In genomic region chr3:33134026-33134625, GRCh38 we compare ENCODE assay signal across 18 cellular contexts. TPM values are rescaled to one million over a fixed set of nuclear protein-coding genes. Genes with fewer than 3 reads are reported as not detected.
DNase-seq lines count a peak whose midpoint lies in the region; ATAC-seq, FAIRE-seq and TF ChIP-seq lines count a peak whose summit lies in the region.
"Had no signal": no experiment of that assay in that cellular context is flagged by ENCODE, and none has a peak within 500 bp of the region (broad histone marks: within the 10 kb centered on the region; RNA-seq: fewer than 3 reads in every experiment).

No MANE protein-coding gene starts in this region.

- FAIRE-seq in GM19239 (lab: Jason Lieb, UNC), result no peak

- no peak overlapping the region for H3K4me3 Mint-ChIP-seq in activated T-helper 17 cell treated with anti-CD3 and anti-CD28 coated beads, Interleukin-2, amount 50 U/mL, for 72 hours
- H3K4me3 Mint-ChIP-seq: activated T-cell treated with anti-CD3 and anti-CD28 coated beads, Interleukin-2, amount 50 U/mL, for 4 hours; CD4-positive, CD25-positive, alpha-beta regulatory T cell; H9; natural killer cell treated with Interleukin-12 subunit alpha and Interleukin-12 subunit beta and Interleukin-15 and Interleukin-18, amount 100 ng/mL, for 72 hours had no signal

- peaks cover 71% of the 10 kb centered on the region for H3K36me3 Mint-ChIP-seq in activated T-helper 17 cell treated with anti-CD3 and anti-CD28 coated beads, Interleukin-2, amount 50 U/mL, for 72 hours (ENCODE audit: low read depth)

- no peaks in the 10 kb centered on the region for H3K9me3 Mint-ChIP-seq in activated T-helper 17 cell treated with anti-CD3 and anti-CD28 coated beads, Interleukin-2, amount 50 U/mL, for 72 hours
- H3K9me3 Mint-ChIP-seq: activated T-cell treated with anti-CD3 and anti-CD28 coated beads, Interleukin-2, amount 50 U/mL, for 4 hours; CD4-positive, CD25-positive, alpha-beta regulatory T cell; H9; natural killer cell treated with Interleukin-12 subunit alpha and Interleukin-12 subunit beta and Interleukin-15 and Interleukin-18, amount 100 ng/mL, for 72 hours had no signal

- peak; percentile 39 for DNase-seq in ELR (ENCODE audit: low read depth)
- DNase-seq in iris pigment epithelial cell (ENCODE audit: low read depth), result peak; percentile 48
- DNase-seq in GM10266 (ENCODE audit: extremely low spot score), result no peak
- no peak for DNase-seq in foreskin melanocyte
- DNase-seq in GM19239 (ENCODE audit: insufficient read length, low spot score), result no peak
- DNase-seq: activated T-cell treated with anti-CD3 and anti-CD28 coated beads, Interleukin-2, amount 50 U/mL, for 4 hours; H9; hippocampal formation; left ventricle myocardium superior; NCI-H1105 treated with DMSO at 0.1 percent for 48 hours; NCI-H226; retina; stimulated activated CD4-positive, alpha-beta T cell treated with anti-CD3 and anti-CD28 coated beads, Interleukin-4, amount 100 ng/mL, for 24 hours; stimulated activated naive CD4-positive, alpha-beta T cell had no signal

- no peaks in the 10 kb centered on the region for H3K27me3 Mint-ChIP-seq in activated T-helper 17 cell treated with anti-CD3 and anti-CD28 coated beads, Interleukin-2, amount 50 U/mL, for 72 hours
- H3K27me3 Mint-ChIP-seq: CD4-positive, CD25-positive, alpha-beta regulatory T cell; natural killer cell treated with Interleukin-12 subunit alpha and Interleukin-12 subunit beta and Interleukin-15 and Interleukin-18, amount 100 ng/mL, for 72 hours had no signal

- peak; percentile 43 for ATAC-seq in HG02610 (IDR thresholded peaks at IDR 0.05; ENCODE audit: unreplicated experiment)
- peak; percentile 79 for ATAC-seq in activated T-helper 17 cell treated with anti-CD3 and anti-CD28 coated beads, Interleukin-2, amount 50 U/mL, for 72 hours (replicated peaks)
- ATAC-seq: left ventricle myocardium superior; natural killer cell treated with Interleukin-12 subunit alpha and Interleukin-12 subunit beta and Interleukin-15 and Interleukin-18, amount 100 ng/mL, for 72 hours had no signal

- H3K4me1 Mint-ChIP-seq in activated T-helper 17 cell treated with anti-CD3 and anti-CD28 coated beads, Interleukin-2, amount 50 U/mL, for 72 hours, result no peaks in the 10 kb centered on the region

- no peak for TF ChIP-seq CTCF in GM10266 (IDR thresholded peaks at IDR 0.05; ENCODE audit: control insufficient read depth, insufficient read depth, low read depth, missing control alignments)

- H3K27ac Mint-ChIP-seq in activated T-helper 17 cell treated with anti-CD3 and anti-CD28 coated beads, Interleukin-2, amount 50 U/mL, for 72 hours, result peak overlapping the region; percentile 28
- H3K27ac Mint-ChIP-seq: H9; natural killer cell treated with Interleukin-12 subunit alpha and Interleukin-12 subunit beta and Interleukin-15 and Interleukin-18, amount 100 ng/mL, for 72 hours had no signal

RNA-seq across cellular contexts. Expression of gene CRTAP, which starts 20.3 kb away (rescaled TPM):
- total RNA-seq in activated T-helper 17 cell treated with anti-CD3 and anti-CD28 coated beads, Interleukin-2, amount 50 U/mL, for 72 hours, result 10 to 100 TPM; 38.2 to 60.7 TPM

RNA-seq across cellular contexts. Expression of gene GLB1, which starts 37.2 kb away (rescaled TPM):
- 100 to 1,000 TPM in 1 of 2 donors, 10 to 100 TPM in 1; 54.5 to 121 TPM for total RNA-seq in activated T-helper 17 cell treated with anti-CD3 and anti-CD28 coated beads, Interleukin-2, amount 50 U/mL, for 72 hours

RNA-seq across cellular contexts. Expression of gene TMPPE, which starts 37.2 kb away (rescaled TPM):
- total RNA-seq in activated T-helper 17 cell treated with anti-CD3 and anti-CD28 coated beads, Interleukin-2, amount 50 U/mL, for 72 hours, result 10 to 100 TPM in 1 of 2 donors, 1 to 10 TPM in 1; 8.8 to 12.7 TPM

Comparison
In these comparisons a context has a peak if more than half of its experiments do, and no peak if none do; other contexts are left out.
1. DNase-seq: peak in ELR (single experiment) and iris pigment epithelial cell (single experiment); none in GM10266 (single experiment), foreskin melanocyte (single experiment) and GM19239 (single experiment).